In genomic region chr17:28270055-28270454, GRCh38 we compare ENCODE assay signal across 27 cellular contexts. TPM values are rescaled to one million over a fixed set of nuclear protein-coding genes. Genes with fewer than 3 reads are reported as not detected.
DNase-seq lines count a peak whose midpoint lies in the region; ATAC-seq, FAIRE-seq and TF ChIP-seq lines count a peak whose summit lies in the region.
"Had no signal": no experiment of that assay in that cellular context is flagged by ENCODE, and none has a peak within 500 bp of the region (broad histone marks: within the 10 kb centered on the region; RNA-seq: fewer than 3 reads in every experiment).

No MANE protein-coding gene starts in this region.

- 0% methylated on average over 2 of the region's 2 CpGs for WGBS in K562 (ENCODE audit: insufficient coverage, low coverage, missing lambda C conversion rate)

- H3K4me1 ChIP-seq in K562 (replicated peaks in 1 of 2; ENCODE audit: control insufficient read depth in 2 of 2, insufficient read depth in 2 of 2, low read length in 2 of 2): peaks cover 9 to 11% of the 10 kb centered on the region in 2 experiments; a peak in 4 of 5 replicates
- H3K4me1 ChIP-seq: BE2C, BLaER1 had no signal

- no peak for ATAC-seq in T-helper 17 cell
- peak; percentile 74 for ATAC-seq in K562
- ATAC-seq in T-cell (replicated peaks in 1 of 4): no peak
- no peak for ATAC-seq in HG03520 (IDR thresholded peaks at IDR 0.05; ENCODE audit: unreplicated experiment)
- ATAC-seq: GM12878 had no signal

- H3K9ac ChIP-seq in K562 (ENCODE audit: insufficient read depth in 1 of 2, low read depth in 2 of 2, low read length in 2 of 2): no peak overlapping the region
- H3K9ac ChIP-seq: BLaER1 had no signal

- TF ChIP-seq CTCF in K562 (IDR thresholded peaks at IDR 0.05 in 2 of 3, conservative IDR thresholded peaks at IDR 0.05 in 1 of 3; ENCODE audit: insufficient read depth in 2 of 3, low read depth in 1 of 3, low read length in 3 of 3) (no peak), neural crest cell (conservative IDR thresholded peaks at IDR 0.05) (no peak), brain microvascular endothelial cell (IDR thresholded peaks at IDR 0.05; ENCODE audit: low read depth, low read length, missing control alignments) (no peak)

- no peaks in the 10 kb centered on the region for H3K79me2 ChIP-seq in K562 (ENCODE audit: control insufficient read depth, insufficient read depth, low read length)

- H3K36me3 Mint-ChIP-seq in T-helper 17 cell (ENCODE audit: low read depth): no peaks in the 10 kb centered on the region
- H3K36me3 Mint-ChIP-seq in neural crest cell (ENCODE audit: low read depth): peaks cover 6% of the 10 kb centered on the region
- no peaks in the 10 kb centered on the region for H3K36me3 Mint-ChIP-seq in T-cell
- H3K36me3 Mint-ChIP-seq: CD14-positive monocyte; CD4-positive, alpha-beta memory T cell; CD4-positive, CD25-positive, alpha-beta regulatory T cell; CD8-positive, alpha-beta memory T cell had no signal

- H3K9me3 Mint-ChIP-seq in neural crest cell (peaks cover 18% of the 10 kb centered on the region), T-cell (no peaks in the 10 kb centered on the region)

- H2AFZ ChIP-seq in K562 (ENCODE audit: low read depth, low read length): peak overlapping the region; percentile 18; the same call in 1 of the 2 replicates

- DNase-seq in T-helper 17 cell (no peak), K562 (ENCODE audit: extremely low read depth in 1 of 4, low spot score in 3 of 4) (peak; percentile 18 to 70 (median 30)), neural crest cell (ENCODE audit: low read depth, low spot score) (no peak), T-cell (no peak), brain microvascular endothelial cell (no peak)
- DNase-seq: 8988T; ACHN; BE2C; C1 segment of cervical spinal cord; CD4-positive, alpha-beta memory T cell; CD4-positive, CD25-positive, alpha-beta regulatory T cell; CD8-positive, alpha-beta memory T cell; COR-L47; DMS 273 treated with DMSO at 0.1 percent for 48 hours; DMS153; DMS53; DMS79; DND-41; EL; GDM1 had no signal

- intact Hi-C loops in K562 (cut with micrococcal nuclease): no loop called here

- no peak overlapping the region for H3K4me2 ChIP-seq in K562 (ENCODE audit: insufficient read depth, low read length)
- H3K4me2 ChIP-seq: BLaER1 had no signal

- no peaks in the 10 kb centered on the region for H3K9me1 ChIP-seq in K562 (ENCODE audit: control insufficient read depth, insufficient read depth, low read length)

- TF ChIP-seq POLR2A in K562 (conservative IDR thresholded peaks at IDR 0.05): no peak

- H3K27ac Mint-ChIP-seq in T-helper 17 cell (peak overlapping the region; percentile 16), neural crest cell (ENCODE audit: unreplicated experiment) (peak overlapping the region; percentile 19), T-cell (no peak overlapping the region)
- H3K27ac Mint-ChIP-seq: CD14-positive monocyte; CD4-positive, CD25-positive, alpha-beta regulatory T cell had no signal

- H3K4me3 Mint-ChIP-seq in T-helper 17 cell (no peak overlapping the region), neural crest cell (no peak overlapping the region), T-cell (no peak overlapping the region)
- H3K4me3 Mint-ChIP-seq: CD14-positive monocyte; CD4-positive, alpha-beta memory T cell; CD4-positive, CD25-positive, alpha-beta regulatory T cell; CD8-positive, alpha-beta memory T cell had no signal

- no TSS peak for BruUV-seq in K562 (replicated peaks; lab: Mats Ljungman, UMichigan)

- CTCF ChIA-PET in K562 (lab: Yijun Ruan, JAX; ENCODE audit: low intra/inter-chr PET ratio) (no interaction called here), T-cell (lab: Charles Lee) (no interaction called here)

- no peak overlapping the region for H3K4me3 ChIP-seq in K562
- H3K4me3 ChIP-seq in brain microvascular endothelial cell (ENCODE audit: low read depth, low read length): no peak overlapping the region
- H3K4me3 ChIP-seq: BLaER1, GM12878 had no signal

- H3K36me3 ChIP-seq in K562 (ENCODE audit: control insufficient read depth, insufficient read depth, low read length) (no peaks in the 10 kb centered on the region), brain microvascular endothelial cell (replicated peaks) (no peaks in the 10 kb centered on the region)
- H3K36me3 ChIP-seq: BE2C, BLaER1 had no signal

- TF ChIP-seq RAD21 in K562 (CRISPR knock-in tag; conservative IDR thresholded peaks at IDR 0.05 in 1 of 2, IDR thresholded peaks at IDR 0.05 in 1 of 2): peak in 1 of 2 experiments; percentile 30; a peak in 2 of 4 replicates

- peak; percentile 67 for FAIRE-seq in K562 (lab: Jason Lieb, UNC)
- FAIRE-seq: A204.1, GM12878, GM12892, GM18507 had no signal

- POLR2A ChIA-PET in K562 (lab: Yijun Ruan, JAX): interaction anchor here (1.0 to 2.1 kb wide), 3 partner anchors 10 to 58 kb away, joined by 3 to 7 read pairs (median 6); no protein-coding TSS in a partner anchor
- POLR2A ChIA-PET in T-cell (lab: Charles Lee): no interaction called here

- no peak for TF ChIP-seq EP300 in K562 (IDR thresholded peaks at IDR 0.05; ENCODE audit: low read length)

- in situ Hi-C loops in K562 (cut with MboI) (no loop called here), brain microvascular endothelial cell (cut with HindIII; ENCODE audit: low pct_ligation_motif_present, low sequenced_read_pairs) (no loop called here)

- no peaks in the 10 kb centered on the region; a peak in 1 of 5 replicates for H3K27me3 ChIP-seq in K562 (ENCODE audit: control insufficient read depth in 2 of 2, insufficient read depth in 2 of 2, low read length in 2 of 2)
- peaks cover 13% of the 10 kb centered on the region for H3K27me3 ChIP-seq in brain microvascular endothelial cell (replicated peaks)
- H3K27me3 ChIP-seq: BE2C had no signal

- no peaks in the 10 kb centered on the region for H4K20me1 ChIP-seq in K562 (replicated peaks; ENCODE audit: control insufficient read depth, insufficient read depth, low read length)
- H4K20me1 ChIP-seq: BLaER1 had no signal

- H3K9me3 ChIP-seq in T-helper 17 cell (ENCODE audit: control insufficient read depth, low read length, poor library complexity, severe bottlenecking) (no peaks in the 10 kb centered on the region), K562 (replicated peaks; ENCODE audit: control insufficient read depth, insufficient read depth, low read depth, low read length) (peaks cover 24% of the 10 kb centered on the region)
- H3K9me3 ChIP-seq: BE2C had no signal

- peaks cover 3% of the 10 kb centered on the region for H3K4me1 Mint-ChIP-seq in T-helper 17 cell
- H3K4me1 Mint-ChIP-seq in neural crest cell: peaks cover 13% of the 10 kb centered on the region
- H3K4me1 Mint-ChIP-seq in T-cell: peaks cover 0 to 6% (median 3%) of the 10 kb centered on the region in 3 donors
- H3K4me1 Mint-ChIP-seq: CD14-positive monocyte had no signal

- no peak overlapping the region for H3K27ac ChIP-seq in K562 (ENCODE audit: extremely low read depth, low read depth, low read length)
- H3K27ac ChIP-seq in brain microvascular endothelial cell: no peak overlapping the region
- H3K27ac ChIP-seq: BLaER1 had no signal

- peaks cover 53% of the 10 kb centered on the region for H3K27me3 Mint-ChIP-seq in T-helper 17 cell
- no peaks in the 10 kb centered on the region for H3K27me3 Mint-ChIP-seq in neural crest cell (ENCODE audit: low read depth)
- H3K27me3 Mint-ChIP-seq in T-cell: peaks cover 32 to 41% of the 10 kb centered on the region in 2 donors

TF ChIP-seq in K562, 482 proteins besides CTCF, POLR2A, EP300 and RAD21 (continues in another document):
- no peak for TF ChIP-seq MITF (IDR thresholded peaks at IDR 0.05)

RNA-seq across cellular contexts. Expression of gene TMEM97, which starts 48.9 kb away (rescaled TPM):
- total RNA-seq in T-helper 17 cell (1 to 10 TPM; 2.1 to 4.0 TPM), K562 (2014; rRNA removed) (59.6 and 71.8 TPM in 2 replicates), K562 (2014; rRNA removed; fragmentation: Illumina TruSeq; extraction: Trizol) (83.1 and 87.7 TPM in 2 replicates), K562 (2015; rRNA removed; fragmentation: Illumina TruSeq; extraction: Trizol) (72.0 and 74.0 TPM in 2 replicates), K562 (2021) (65.3 and 67.5 TPM in 2 replicates), neural crest cell (276 and 298 TPM in 2 replicates), T-cell (1 to 10 TPM; 3.4 to 7.2 (median 5.1) TPM)
- total RNA-seq in K562 (2011; cell fraction: chromatin; rRNA removed; ENCODE audit: low replicate concordance): 75.7 and 97.1 TPM in 2 replicates
- 85.3 and 101 TPM in 2 replicates for total RNA-seq in K562 (2011; cell fraction: nucleolus; rRNA removed)
- total RNA-seq in K562 (2011; cell fraction: nucleoplasm; rRNA removed): 131 and 163 TPM in 2 replicates
- polyA plus RNA-seq in K562 (2011; rRNA removed) (88.3 and 117 TPM in 2 replicates), K562 (2014; fragmentation: Illumina TruSeq; extraction: Trizol) (89.6 and 121 TPM in 2 replicates), K562 (2014; fragmentation: Nextera tagmentation; extraction: Ambion mirVana) (10 to 100 TPM; 76.0 to 95.3 TPM), K562 (2014; rRNA removed) (34.6 and 44.9 TPM in 2 replicates)
- polyA plus RNA-seq in K562 (2011; cell fraction: cytosol; rRNA removed): 45.5 and 66.1 TPM in 2 replicates
- polyA plus RNA-seq in K562 (2011; cell fraction: nucleus; rRNA removed): 24.8 and 32.2 TPM in 2 replicates
- polyA plus RNA-seq in K562 (2012): 40.4 and 49.6 TPM in 2 replicates
- 66.9 and 80.3 TPM in 2 replicates for polyA minus RNA-seq in K562 (2011; rRNA and poly(A)+ RNA removed)
- 31.5 and 44.4 TPM in 2 replicates for polyA minus RNA-seq in K562 (2011; cell fraction: cytosol; rRNA and poly(A)+ RNA removed)
- polyA minus RNA-seq in K562 (2011; cell fraction: nucleus; rRNA and poly(A)+ RNA removed): 12.5 and 15.9 TPM in 2 replicates

Comparison
In these comparisons a context has a peak if more than half of its experiments do, and no peak if none do; other contexts are left out.
1. DNase-seq: peak in K562 (4 of 4); none in T-helper 17 cell (0 of 3), neural crest cell (single experiment), T-cell (0 of 34) and brain microvascular endothelial cell (single experiment).
2. H3K27ac Mint-ChIP-seq: peak in T-helper 17 cell (single experiment) and neural crest cell (single experiment); none in T-cell (0 of 2).
3. RNA of gene TMEM97, which starts 48.9 kb away (total RNA-seq): 276 to 298 TPM in neural crest cell and 59.6 to 163 TPM in K562; 3.4 to 7.2 TPM in T-cell and 2.1 to 4.0 TPM in T-helper 17 cell; every median in the first group is over 4 times any median in the second.